In genomic region chr10:102492983-102493382, GRCh38 we compare ENCODE assay signal across 15 cellular contexts. TPM values are rescaled to one million over a fixed set of nuclear protein-coding genes. Genes with fewer than 3 reads are reported as not detected.
DNase-seq lines count a peak whose midpoint lies in the region; ATAC-seq, FAIRE-seq and TF ChIP-seq lines count a peak whose summit lies in the region.
"Had no signal": no experiment of that assay in that cellular context is flagged by ENCODE, and none has a peak within 500 bp of the region (broad histone marks: within the 10 kb centered on the region; RNA-seq: fewer than 3 reads in every experiment).

No MANE protein-coding gene starts in this region.

- TF ChIP-seq POLR2A in GM12892 (IDR thresholded peaks at IDR 0.05; ENCODE audit: low read depth, low read length), result no peak

- H3K27ac Mint-ChIP-seq in activated naive CD4-positive, alpha-beta T cell treated with anti-CD3 and anti-CD28 coated beads for 36 hours, result peak overlapping the region; percentile 13
- peak overlapping the region; percentile 68 for H3K27ac Mint-ChIP-seq in type B pancreatic cell

- no peak overlapping the region for H3K4me3 ChIP-seq in dorsolateral prefrontal cortex
- H3K4me3 ChIP-seq: BLaER1 treated with 17β-estradiol and CSF1 and Interleukin-3, amounts not matched to agents 10 nM and 100 nM had no signal

- no peak for TF ChIP-seq CTCF in dorsolateral prefrontal cortex (IDR thresholded peaks at IDR 0.05 in 54 of 56, conservative IDR thresholded peaks at IDR 0.05 in 2 of 56; ENCODE audit: low read depth in 1 of 56, partially characterized antibody in 56 of 56)
- no peak for TF ChIP-seq CTCF in type B pancreatic cell (conservative IDR thresholded peaks at IDR 0.05)

- H3K9me3 Mint-ChIP-seq in activated naive CD4-positive, alpha-beta T cell treated with anti-CD3 and anti-CD28 coated beads for 36 hours, result no peaks in the 10 kb centered on the region
- no peaks in the 10 kb centered on the region for H3K9me3 Mint-ChIP-seq in type B pancreatic cell

- DNase-seq in activated naive CD4-positive, alpha-beta T cell treated with anti-CD3 and anti-CD28 coated beads for 36 hours, result no peak
- no peak for DNase-seq in activated naive CD4-positive, alpha-beta T cell treated with anti-CD3 and anti-CD28 coated beads, Interleukin-2, amount 50 U/mL, for 16 hours
- DNase-seq in dorsolateral prefrontal cortex (peak in 2 of 10 donors; percentile 26 to 30), midbrain (lab: John Stamatoyannopoulos, UW) (peak; percentile 71), type B pancreatic cell (ENCODE audit: extremely low spot score, unreplicated experiment) (no peak), activated gamma-delta T cell (lab: John Stamatoyannopoulos, UW) (no peak), GM12892 (ENCODE audit: insufficient read length) (no peak)
- DNase-seq: activated effector memory CD4-positive, alpha-beta T cell treated with Interleukin-2 at 50 U/mL for 16 hours; effector memory CD4-positive, alpha-beta T cell; Karpas-422; kidney glomerular epithelial cell; small intestine; stimulated activated naive CD4-positive, alpha-beta T cell had no signal

- intact Hi-C loops in activated naive CD4-positive, alpha-beta T cell treated with anti-CD3 and anti-CD28 coated beads for 36 hours (cut with micrococcal nuclease), result no loop called here
- intact Hi-C loops in dorsolateral prefrontal cortex (cut with DNase I), result no loop called here

- peak overlapping the region in 40 of 59 donors; percentile 3 to 76 (median 46) for H3K27ac ChIP-seq in dorsolateral prefrontal cortex
- H3K27ac ChIP-seq: BLaER1 treated with 17β-estradiol and CSF1 and Interleukin-3, amounts not matched to agents 10 nM and 100 nM had no signal

- CTCF ChIA-PET in activated naive CD4-positive, alpha-beta T cell treated with anti-CD3 and anti-CD28 coated beads for 36 hours (lab: Charles Lee), result no interaction called here

- H3K4me1 Mint-ChIP-seq in activated naive CD4-positive, alpha-beta T cell treated with anti-CD3 and anti-CD28 coated beads for 36 hours (ENCODE audit: low read depth), result peaks cover 21% of the 10 kb centered on the region
- H3K4me1 Mint-ChIP-seq in type B pancreatic cell (ENCODE audit: unreplicated experiment), result peaks cover 9% of the 10 kb centered on the region

- no peak for ATAC-seq in HG03378 (IDR thresholded peaks at IDR 0.05; ENCODE audit: unreplicated experiment)

- H3K4me3 Mint-ChIP-seq in activated naive CD4-positive, alpha-beta T cell treated with anti-CD3 and anti-CD28 coated beads for 36 hours, result no peak overlapping the region
- H3K4me3 Mint-ChIP-seq in type B pancreatic cell, result peak overlapping the region; percentile 8

- H3K27me3 ChIP-seq in dorsolateral prefrontal cortex, result no peaks in the 10 kb centered on the region
- H3K27me3 ChIP-seq: BLaER1 treated with 17β-estradiol and CSF1 and Interleukin-3, amounts not matched to agents 10 nM and 100 nM had no signal

- peaks cover 3% of the 10 kb centered on the region for H3K36me3 Mint-ChIP-seq in activated naive CD4-positive, alpha-beta T cell treated with anti-CD3 and anti-CD28 coated beads for 36 hours (ENCODE audit: low read depth)
- peaks cover 4% of the 10 kb centered on the region for H3K36me3 Mint-ChIP-seq in type B pancreatic cell

- FAIRE-seq in GM12892 (lab: Jason Lieb, UNC), result no peak
- FAIRE-seq: small intestine had no signal

- no peaks in the 10 kb centered on the region for H3K27me3 Mint-ChIP-seq in activated naive CD4-positive, alpha-beta T cell treated with anti-CD3 and anti-CD28 coated beads for 36 hours (ENCODE audit: low read depth)
- H3K27me3 Mint-ChIP-seq in type B pancreatic cell, result no peaks in the 10 kb centered on the region

RNA-seq across cellular contexts. Expression of gene ACTR1A, which starts 9.5 kb away (rescaled TPM):
- total RNA-seq in activated naive CD4-positive, alpha-beta T cell treated with anti-CD3 and anti-CD28 coated beads for 36 hours, result 10 to 100 TPM; 59.6 to 60.8 TPM
- total RNA-seq in dorsolateral prefrontal cortex, result 100 to 1,000 TPM; 106 to 185 (median 154) TPM
- total RNA-seq in type B pancreatic cell (ENCODE audit: low replicate concordance), result 73.1 and 95.4 TPM in 2 replicates
- 30.7 TPM for polyA plus RNA-seq in GM12892 (2012; ENCODE audit: missing spikeins)

RNA-seq across cellular contexts. Expression of gene SUFU, which starts 10.8 kb away (rescaled TPM):
- total RNA-seq in activated naive CD4-positive, alpha-beta T cell treated with anti-CD3 and anti-CD28 coated beads for 36 hours, result 1 to 10 TPM; 6.6 to 7.1 TPM
- 10 to 100 TPM in 119 of 120 experiments, 1 to 10 TPM in 1; 9.6 to 23.5 (median 14.8) TPM for total RNA-seq in dorsolateral prefrontal cortex
- 18.5 and 29.4 TPM in 2 replicates for total RNA-seq in type B pancreatic cell (ENCODE audit: low replicate concordance)
- polyA plus RNA-seq in GM12892 (2012; ENCODE audit: missing spikeins), result 2.4 TPM

RNA-seq across cellular contexts. Expression of gene C10orf95, which starts 41.6 kb away (rescaled TPM):
- total RNA-seq in activated naive CD4-positive, alpha-beta T cell treated with anti-CD3 and anti-CD28 coated beads for 36 hours, result under 1 TPM; 0.14 to 0.15 TPM
- total RNA-seq in dorsolateral prefrontal cortex (1 to 10 TPM in 4 of 120 experiments, under 1 TPM in 54, not detected in 62; 0.26 to 1.3 (median 0.45) TPM), type B pancreatic cell (ENCODE audit: low replicate concordance) (0.75 and 2.3 TPM in 2 replicates)
- 0.30 TPM for polyA plus RNA-seq in GM12892 (2012; ENCODE audit: missing spikeins)
